In the genomic region with DNA sequence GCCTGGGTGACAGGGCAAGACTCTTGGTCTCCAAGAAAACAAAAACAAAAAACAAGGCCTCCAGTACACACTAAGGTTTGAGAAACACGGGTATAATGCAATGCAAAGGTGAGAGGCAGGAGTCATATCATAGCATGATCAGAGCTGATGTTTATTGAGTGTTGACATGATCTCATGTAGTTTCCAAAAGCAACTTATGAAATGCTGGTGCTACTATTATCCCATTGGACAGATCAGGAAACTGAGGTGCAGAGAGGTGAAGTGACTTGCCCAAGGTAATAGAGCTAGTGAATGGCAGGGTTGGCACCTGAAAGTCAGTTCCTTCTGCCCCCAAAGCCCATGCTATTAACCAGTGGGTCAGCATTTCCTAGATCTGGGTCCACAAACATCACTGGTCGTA, we compare ENCODE assay signal across 24 cellular contexts. TPM values are rescaled to one million over a fixed set of nuclear protein-coding genes. Genes with fewer than 3 reads are reported as not detected.
DNase-seq lines count a peak whose midpoint lies in the region; ATAC-seq and TF ChIP-seq lines count a peak whose summit lies in the region.
"Had no signal": no experiment of that assay in that cellular context is flagged by ENCODE, and none has a peak within 500 bp of the region (broad histone marks: within the 10 kb centered on the region; RNA-seq: fewer than 3 reads in every experiment).

No MANE protein-coding gene starts in this region.

- H3K23ac ChIP-seq in trophoblast cell (ENCODE audit: low read length), result no peak overlapping the region

- H2BK120ac ChIP-seq in trophoblast cell (ENCODE audit: insufficient read depth, low read length, poor library complexity), result no peak overlapping the region

- H3K4me3 ChIP-seq in CD4-positive, alpha-beta memory T cell (ENCODE audit: low read length in 2 of 2), result no peak overlapping the region
- H3K4me3 ChIP-seq in trophoblast cell (ENCODE audit: low read depth, low read length) (no peak overlapping the region), spleen (no peak overlapping the region)
- H3K4me3 ChIP-seq: A549; BLaER1 treated with 17β-estradiol and CSF1 and Interleukin-3, amounts not matched to agents 10 nM and 100 nM; GM23248; SJCRH30 had no signal

- WGBS in trophoblast cell (ENCODE audit: extremely low coverage, insufficient coverage, insufficient read length), result no CpG with 5 or more reads among the region's 2 CpGs
- 84 to 94% (median 91%) methylated on average over 2 of the region's 2 CpGs for WGBS in spleen, 5 donors

- peaks cover 6% of the 10 kb centered on the region for H3K4me1 Mint-ChIP-seq in activated naive CD4-positive, alpha-beta T cell treated with anti-CD3 and anti-CD28 coated beads, Interleukin-2, amount 50 U/mL, for 24 hours
- peaks cover 2 to 5% (median 4%) of the 10 kb centered on the region in 4 donors for H3K4me1 Mint-ChIP-seq in CD4-positive, alpha-beta memory T cell
- peaks cover 14% of the 10 kb centered on the region for H3K4me1 Mint-ChIP-seq in central memory CD8-positive, alpha-beta T cell
- no peaks in the 10 kb centered on the region for H3K4me1 Mint-ChIP-seq in mesothelial cell of epicardium

- no peak overlapping the region for H3K4me2 ChIP-seq in trophoblast cell (ENCODE audit: low read length)
- H3K4me2 ChIP-seq: A549; BLaER1 treated with 17β-estradiol and CSF1 and Interleukin-3, amounts not matched to agents 10 nM and 100 nM had no signal

- H3K36me3 ChIP-seq in CD4-positive, alpha-beta memory T cell (ENCODE audit: insufficient read depth, low read length), result peaks cover 26% of the 10 kb centered on the region
- H3K36me3 ChIP-seq in trophoblast cell (ENCODE audit: control insufficient read depth in 1 of 2, insufficient read depth in 2 of 2, low read length in 2 of 2), result peaks cover 14 to 16% of the 10 kb centered on the region in 2 experiments
- peaks cover 0 to 82% (median 60%) of the 10 kb centered on the region in 6 donors for H3K36me3 ChIP-seq in spleen
- H3K36me3 ChIP-seq: SJCRH30 had no signal

- H2BK5ac ChIP-seq in trophoblast cell (ENCODE audit: low read depth, low read length, poor library complexity), result no peak overlapping the region

- no peak overlapping the region for H3K27ac ChIP-seq in CD4-positive, alpha-beta memory T cell (ENCODE audit: low read depth, low read length)
- H3K27ac ChIP-seq in trophoblast cell (ENCODE audit: low read depth, low read length) (no peak overlapping the region), spleen (no peak overlapping the region)
- H3K27ac ChIP-seq: A549; BLaER1 treated with 17β-estradiol and CSF1 and Interleukin-3, amounts not matched to agents 10 nM and 100 nM; GM23248; HL-60; SJCRH30 had no signal

- H4K8ac ChIP-seq in trophoblast cell (ENCODE audit: low read depth, low read length), result no peak overlapping the region

- POLR2A ChIA-PET in CD4-positive, alpha-beta memory T cell (lab: Charles Lee; ENCODE audit: partially characterized antibody), result interaction anchor here (0.9 to 1.3 kb wide), 2 partner anchors 19 to 79 kb away, joined by 3 read pairs; a partner anchor contains a TSS

- TF ChIP-seq CTCF in spleen (IDR thresholded peaks at IDR 0.05 in 8 of 11, conservative IDR thresholded peaks at IDR 0.05 in 3 of 11) (no peak), mesothelial cell of epicardium (IDR thresholded peaks at IDR 0.05; ENCODE audit: unreplicated experiment) (no peak)

- DNase-seq in activated naive CD4-positive, alpha-beta T cell (lab: John Stamatoyannopoulos, UW), result no peak
- DNase-seq in CD4-positive, alpha-beta memory T cell, result no peak
- no peak for DNase-seq in central memory CD8-positive, alpha-beta T cell (ENCODE audit: low spot score in 2 of 2)
- DNase-seq in trophoblast cell, result peak; percentile 35 to 82
- DNase-seq in spleen, result no peak
- DNase-seq in mesothelial cell of epicardium (ENCODE audit: low spot score in 2 of 2, unreplicated experiment in 2 of 2), result no peak
- DNase-seq: AML-193, GM23248, H7, Karpas-422, NCI-H1092 treated with DMSO at 0.1 percent for 48 hours, NCI-H146, NCI-H1930, NCI-H2107, NCI-H446, NCI-H524 treated with DMSO at 0.1 percent for 48 hours, NCI-H774, SJCRH30 had no signal

- H3K79me2 ChIP-seq in trophoblast cell (ENCODE audit: control insufficient read depth, insufficient read depth, low read length, poor library complexity), result no peaks in the 10 kb centered on the region

- no peak overlapping the region for H2AFZ ChIP-seq in trophoblast cell (ENCODE audit: insufficient read depth, low read length, poor library complexity)
- H2AFZ ChIP-seq: GM23248 had no signal

- H3K27ac Mint-ChIP-seq in activated naive CD4-positive, alpha-beta T cell treated with anti-CD3 and anti-CD28 coated beads, Interleukin-2, amount 50 U/mL, for 24 hours, result peak overlapping the region; percentile 15
- H3K27ac Mint-ChIP-seq in CD4-positive, alpha-beta memory T cell, result peak overlapping the region; percentile 7 to 88 (median 44)
- peak overlapping the region; percentile 84 for H3K27ac Mint-ChIP-seq in central memory CD8-positive, alpha-beta T cell (ENCODE audit: low read depth)
- H3K27ac Mint-ChIP-seq in mesothelial cell of epicardium, result no peak overlapping the region

- no peak for TF ChIP-seq POLR2A in spleen (IDR thresholded peaks at IDR 0.05)

- no peak overlapping the region for H3K18ac ChIP-seq in trophoblast cell (ENCODE audit: low read length)

- H3K4ac ChIP-seq in trophoblast cell (ENCODE audit: low read depth, low read length), result no peak overlapping the region

- H2BK12ac ChIP-seq in trophoblast cell (ENCODE audit: low read length), result no peak overlapping the region

- intact Hi-C loops in CD4-positive, alpha-beta memory T cell (cut with micrococcal nuclease), result no loop called here
- intact Hi-C loops in spleen (cut with DNase I; ENCODE audit: low total_unique reads), result no loop called here

- no peaks in the 10 kb centered on the region for H3K9me3 ChIP-seq in CD4-positive, alpha-beta memory T cell (ENCODE audit: control insufficient read depth in 1 of 2, low read length in 2 of 2)
- H3K9me3 ChIP-seq in trophoblast cell (ENCODE audit: insufficient read depth, low read depth, low read length) (no peaks in the 10 kb centered on the region), spleen (no peaks in the 10 kb centered on the region)
- H3K9me3 ChIP-seq: A549; BLaER1 treated with 17β-estradiol and CSF1 and Interleukin-3, amounts not matched to agents 10 nM and 100 nM; SJCRH30 had no signal

- no peaks in the 10 kb centered on the region for H3K27me3 Mint-ChIP-seq in activated naive CD4-positive, alpha-beta T cell treated with anti-CD3 and anti-CD28 coated beads, Interleukin-2, amount 50 U/mL, for 24 hours
- no peaks in the 10 kb centered on the region for H3K27me3 Mint-ChIP-seq in CD4-positive, alpha-beta memory T cell
- no peaks in the 10 kb centered on the region for H3K27me3 Mint-ChIP-seq in central memory CD8-positive, alpha-beta T cell
- H3K27me3 Mint-ChIP-seq in mesothelial cell of epicardium (ENCODE audit: low read depth), result no peaks in the 10 kb centered on the region

- no peak overlapping the region for H3K4me3 Mint-ChIP-seq in activated naive CD4-positive, alpha-beta T cell treated with anti-CD3 and anti-CD28 coated beads, Interleukin-2, amount 50 U/mL, for 24 hours
- H3K4me3 Mint-ChIP-seq in CD4-positive, alpha-beta memory T cell, result no peak overlapping the region
- H3K4me3 Mint-ChIP-seq in central memory CD8-positive, alpha-beta T cell, result no peak overlapping the region
- no peak overlapping the region for H3K4me3 Mint-ChIP-seq in mesothelial cell of epicardium

- ATAC-seq in central memory CD8-positive, alpha-beta T cell (replicated peaks; ENCODE audit: extremely low read depth, poor library complexity, severe bottlenecking), result no peak
- no peak for ATAC-seq in GM19395 (IDR thresholded peaks at IDR 0.05; ENCODE audit: unreplicated experiment)
- ATAC-seq: A549, SK-N-SH treated with all-trans-retinoic acid at 6 μM for 48 hours had no signal

- no peaks in the 10 kb centered on the region for H3K79me1 ChIP-seq in trophoblast cell (ENCODE audit: low read length)

- H3K9ac ChIP-seq in trophoblast cell (ENCODE audit: low read length), result no peak overlapping the region
- H3K9ac ChIP-seq: BLaER1 treated with 17β-estradiol and CSF1 and Interleukin-3, amounts not matched to agents 10 nM and 100 nM; GM23248 had no signal

- H2AK5ac ChIP-seq in trophoblast cell (ENCODE audit: low read length), result no peak overlapping the region

- H4K91ac ChIP-seq in trophoblast cell (ENCODE audit: low read depth, low read length), result no peak overlapping the region

- H4K12ac ChIP-seq in trophoblast cell (ENCODE audit: low read depth, low read length), result no peak overlapping the region

- H3K9me3 Mint-ChIP-seq in activated naive CD4-positive, alpha-beta T cell treated with anti-CD3 and anti-CD28 coated beads, Interleukin-2, amount 50 U/mL, for 24 hours, result no peaks in the 10 kb centered on the region
- no peaks in the 10 kb centered on the region for H3K9me3 Mint-ChIP-seq in CD4-positive, alpha-beta memory T cell
- H3K9me3 Mint-ChIP-seq in central memory CD8-positive, alpha-beta T cell, result no peaks in the 10 kb centered on the region
- no peaks in the 10 kb centered on the region for H3K9me3 Mint-ChIP-seq in mesothelial cell of epicardium

- H3K4me1 ChIP-seq in CD4-positive, alpha-beta memory T cell (ENCODE audit: insufficient read depth, low read length), result no peaks in the 10 kb centered on the region
- H3K4me1 ChIP-seq in trophoblast cell (ENCODE audit: control insufficient read depth in 1 of 2, insufficient read depth in 2 of 2, low read length in 2 of 2) (no peaks in the 10 kb centered on the region), spleen (no peaks in the 10 kb centered on the region)
- H3K4me1 ChIP-seq: A549, SJCRH30 had no signal

- no peaks in the 10 kb centered on the region for H3K27me3 ChIP-seq in CD4-positive, alpha-beta memory T cell (ENCODE audit: insufficient read depth, low read length)
- H3K27me3 ChIP-seq in trophoblast cell (ENCODE audit: insufficient read depth, low read length) (no peaks in the 10 kb centered on the region), spleen (replicated peaks in 1 of 7) (no peaks in the 10 kb centered on the region)
- H3K27me3 ChIP-seq: BLaER1 treated with 17β-estradiol and CSF1 and Interleukin-3, amounts not matched to agents 10 nM and 100 nM; SJCRH30 had no signal

- peaks cover 7% of the 10 kb centered on the region for H3K36me3 Mint-ChIP-seq in activated naive CD4-positive, alpha-beta T cell treated with anti-CD3 and anti-CD28 coated beads, Interleukin-2, amount 50 U/mL, for 24 hours
- peaks cover 9 to 37% of the 10 kb centered on the region in 2 donors for H3K36me3 Mint-ChIP-seq in CD4-positive, alpha-beta memory T cell
- H3K36me3 Mint-ChIP-seq in central memory CD8-positive, alpha-beta T cell (ENCODE audit: insufficient read depth), result peaks cover 47% of the 10 kb centered on the region
- H3K36me3 Mint-ChIP-seq in mesothelial cell of epicardium, result peaks cover 29% of the 10 kb centered on the region

- no peak overlapping the region for H3K14ac ChIP-seq in trophoblast cell (ENCODE audit: low read length)

- CTCF ChIA-PET in CD4-positive, alpha-beta memory T cell (lab: Charles Lee; ENCODE audit: partially characterized antibody), result no interaction called here

RNA-seq across cellular contexts. Expression of a gene that starts 3.1 kb away (rescaled TPM):
- total RNA-seq in CD4-positive, alpha-beta memory T cell, result 1 to 10 TPM in 1 of 2 experiments, under 1 TPM in 1; 0.72 to 1.1 TPM
- polyA plus RNA-seq in CD4-positive, alpha-beta memory T cell, result not detected
- 0.22 and 0.45 TPM in 2 replicates for polyA plus RNA-seq in trophoblast cell (2013)
- total RNA-seq in spleen (under 1 TPM in 2 of 7 donors, not detected in 5; 0.36 to 0.73 TPM), mesothelial cell of epicardium (0.40 to 0.41 TPM in 2 of 3 replicates, not detected in the other)
- polyA plus RNA-seq in spleen, result under 1 TPM; 0.13 to 0.20 (median 0.18) TPM
- total RNA-seq: GM23248, H7, SJCRH30 had no signal
- polyA plus RNA-seq: GM23248 had no signal

RNA-seq across cellular contexts. Expression of a gene that starts 16.7 kb away (rescaled TPM):
- total RNA-seq in CD4-positive, alpha-beta memory T cell, result 10 to 100 TPM; 62.1 to 63.6 TPM
- polyA plus RNA-seq in CD4-positive, alpha-beta memory T cell, result 10 to 100 TPM; 16.8 to 33.7 TPM
- polyA plus RNA-seq in trophoblast cell (2013), result 40.6 and 43.8 TPM in 2 replicates
- 10 to 100 TPM; 32.5 to 44.1 (median 38.3) TPM for total RNA-seq in spleen
- polyA plus RNA-seq in spleen, result 10 to 100 TPM; 21.1 to 30.7 (median 29.9) TPM
- 30.8 to 31.5 TPM (median 30.9 TPM) in 3 replicates for total RNA-seq in mesothelial cell of epicardium

RNA-seq across cellular contexts. Expression of a gene that starts 19.2 kb away (rescaled TPM):
- total RNA-seq in CD4-positive, alpha-beta memory T cell, result 1 to 10 TPM; 9.1 to 9.9 TPM
- 1 to 10 TPM in 1 of 2 donors, under 1 TPM in 1; 0.12 to 3.5 TPM for polyA plus RNA-seq in CD4-positive, alpha-beta memory T cell
- 1.4 and 1.5 TPM in 2 replicates for polyA plus RNA-seq in trophoblast cell (2013)
- total RNA-seq in spleen (10 to 100 TPM; 21.4 to 58.4 (median 25.7) TPM), mesothelial cell of epicardium (0.09 to 0.14 TPM in 2 of 3 replicates, not detected in the other)
- 10 to 100 TPM in 2 of 3 donors, 1 to 10 TPM in 1; 3.3 to 15.7 (median 12.7) TPM for polyA plus RNA-seq in spleen
- total RNA-seq: GM23248, H7, SJCRH30 had no signal
- polyA plus RNA-seq: GM23248 had no signal

RNA-seq across cellular contexts. Expression of a gene that starts 31.4 kb away (rescaled TPM):
- not detected for total RNA-seq in CD4-positive, alpha-beta memory T cell
- polyA plus RNA-seq in CD4-positive, alpha-beta memory T cell, result not detected
- polyA plus RNA-seq in trophoblast cell (2013), result 0.41 and 0.61 TPM in 2 replicates
- total RNA-seq in spleen (1 to 10 TPM in 5 of 7 donors, under 1 TPM in 1, not detected in 1; 0.79 to 3.9 (median 1.7) TPM), mesothelial cell of epicardium (not detected in 3 replicates)
- polyA plus RNA-seq in spleen, result 1 to 10 TPM in 1 of 3 donors, under 1 TPM in 2; 0.15 to 1.6 (median 0.61) TPM
- total RNA-seq: GM23248, H7, SJCRH30 had no signal
- polyA plus RNA-seq: A549, GM23248 had no signal

Comparison
In these comparisons a context has a peak if more than half of its experiments do, and no peak if none do; other contexts are left out.
1. DNase-seq: peak in trophoblast cell (2 of 2); none in activated naive CD4-positive, alpha-beta T cell (0 of 4), CD4-positive, alpha-beta memory T cell (0 of 5), central memory CD8-positive, alpha-beta T cell (0 of 2), spleen (single experiment) and mesothelial cell of epicardium (0 of 2).